ENCODE assay signal across 24 cellular contexts in genomic region chr1:47660622-47661021, GRCh38.
DNase-seq lines count a peak whose midpoint lies in the region; ATAC-seq and FAIRE-seq lines count a peak whose summit lies in the region.
"Had no signal": no experiment of that assay in that cellular context is flagged by ENCODE, and none has a peak within 500 bp of the region (broad histone marks: within the 10 kb centered on the region; RNA-seq: fewer than 3 reads in every experiment).

No MANE protein-coding gene starts in this region.

- ATAC-seq in GM19395 (IDR thresholded peaks at IDR 0.05; ENCODE audit: unreplicated experiment), result no peak

- FAIRE-seq in islet of Langerhans (lab: Jason Lieb, UNC), result peak; percentile 24
- FAIRE-seq: D721Med, GM12891, H1, HTR-8/SVneo had no signal

- DNase-seq in NCI-H510A treated with DMSO at 0.1 percent for 48 hours (lab: John Stamatoyannopoulos, UW) (peak; percentile 34), NCI-H510A (lab: John Stamatoyannopoulos, UW) (no peak), DMS79 (lab: John Stamatoyannopoulos, UW) (peak; percentile 74), NCI-H128 (lab: John Stamatoyannopoulos, UW; ENCODE audit: unreplicated experiment) (peak; percentile 12), NCI-H524 (lab: John Stamatoyannopoulos, UW) (no peak)
- DNase-seq in activated CD8-positive, alpha-beta memory T cell treated with anti-CD3 and anti-CD28 coated beads, Interleukin-2, amount 50 U/mL, for 4 hours, result no peak
- DNase-seq: 8988T; CD4-positive, alpha-beta T cell; GF-D8; HCEC 1CT; Kasumi-1; NCI-H187 treated with DMSO at 0.1 percent for 48 hours; NCI-H2107; NCI-H446 treated with DMSO at 0.1 percent for 48 hours; OCI-M1; Peyer's patch; SHP77 treated with DMSO at 0.1 percent for 48 hours; T-helper 1 cell had no signal

Comparison
In these comparisons a context has a peak if more than half of its experiments do, and no peak if none do; other contexts are left out.
1. DNase-seq: peak in NCI-H510A treated with DMSO at 0.1 percent for 48 hours (single experiment), DMS79 (single experiment) and NCI-H128 (single experiment); none in NCI-H510A (single experiment), NCI-H524 (0 of 2) and activated CD8-positive, alpha-beta memory T cell treated with anti-CD3 and anti-CD28 coated beads, Interleukin-2, amount 50 U/mL, for 4 hours (single experiment).